In the genomic region with DNA sequence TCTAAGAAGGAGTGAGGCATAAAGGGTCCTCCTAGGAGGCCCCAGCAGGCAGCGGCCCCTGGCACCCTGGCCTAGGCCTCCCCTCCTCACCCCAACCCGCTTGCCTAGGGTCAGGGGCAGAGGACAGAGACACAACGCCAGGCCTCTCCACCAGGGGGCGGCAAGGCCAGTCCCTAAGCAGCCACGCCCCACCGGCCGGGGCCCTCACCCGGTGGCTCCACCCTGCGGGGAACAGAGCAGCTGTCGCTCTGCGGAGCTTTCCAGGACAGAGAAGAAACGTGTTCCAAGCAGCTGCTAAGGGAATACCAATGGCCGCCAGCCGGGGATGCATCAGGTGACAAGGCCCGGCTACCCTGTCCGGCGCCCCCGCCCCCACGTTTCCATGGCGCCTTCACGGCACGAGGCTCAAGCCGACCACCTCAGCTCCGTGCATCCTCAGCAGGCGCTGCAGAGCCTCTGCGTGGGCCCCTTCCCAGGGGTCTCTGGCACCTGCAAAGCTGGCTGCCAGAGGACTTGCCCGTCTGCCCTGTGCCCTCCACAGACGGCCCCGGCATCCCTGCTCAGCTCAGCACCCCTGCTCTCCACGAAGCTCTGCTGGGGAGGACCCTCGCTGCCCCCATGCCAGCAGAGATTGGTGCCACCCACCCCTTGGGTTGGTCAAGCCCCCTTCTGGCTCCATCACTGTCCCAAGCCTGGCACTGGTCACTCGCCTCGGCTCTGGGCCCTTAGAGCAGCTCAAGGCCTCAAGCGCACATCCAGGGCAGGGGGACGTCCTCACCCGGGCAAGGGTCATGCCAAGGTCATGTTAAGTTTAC, we compare ENCODE assay signal across 8 cellular contexts. TPM values are rescaled to one million over a fixed set of nuclear protein-coding genes. Genes with fewer than 3 reads are reported as not detected.
DNase-seq lines count a peak whose midpoint lies in the region; ATAC-seq and TF ChIP-seq lines count a peak whose summit lies in the region.

No MANE protein-coding gene starts in this region.

- H3K4me3 ChIP-seq in WI38 (ENCODE audit: low read depth, low read length) (0 out of 2 replicates have a peak overlapping the region, but pooled peaks have one; percentile 8), mammary epithelial cell (replicated peaks in 1 of 3; ENCODE audit: insufficient read depth in 1 of 3, low read depth in 2 of 3, low read length in 3 of 3) (no peak overlapping the region)

- H3K4me1 ChIP-seq in mammary epithelial cell (ENCODE audit: insufficient read depth, low read length) = peaks cover 38% of the 10 kb centered on the region

- ATAC-seq in HG02943 (IDR thresholded peaks at IDR 0.05; ENCODE audit: low read depth, unreplicated experiment) (peak; percentile 54), GM18519 (IDR thresholded peaks at IDR 0.05; ENCODE audit: low FRiP score, unreplicated experiment) (no peak)

- no peaks in the 10 kb centered on the region for H3K27me3 ChIP-seq in mammary epithelial cell (ENCODE audit: insufficient read depth, low read length)

- peaks cover 82% of the 10 kb centered on the region for H3K79me2 ChIP-seq in mammary epithelial cell (ENCODE audit: insufficient read depth, low read length)

- no TSS peak for BruUV-seq in mammary epithelial cell (replicated peaks; lab: Mats Ljungman, UMichigan)

- H3K36me3 Mint-ChIP-seq in immature natural killer cell = no peaks in the 10 kb centered on the region

- intact Hi-C loops in mammary epithelial cell (cut with micrococcal nuclease) = no loop called here

- peak; percentile 97 for TF ChIP-seq CTCF in WI38 (IDR thresholded peaks at IDR 0.05; ENCODE audit: low read depth, low read length)
- TF ChIP-seq CTCF in mammary epithelial cell (conservative IDR thresholded peaks at IDR 0.05 in 1 of 2, IDR thresholded peaks at IDR 0.05 in 1 of 2; ENCODE audit: extremely low read depth in 1 of 2, insufficient read depth in 1 of 2, low read depth in 1 of 2, low read length in 2 of 2) = peak; percentile 73 to 88

- H3K27ac ChIP-seq in mammary epithelial cell (ENCODE audit: insufficient read depth, low read depth, low read length) = no peak overlapping the region

- H3K9ac ChIP-seq in mammary epithelial cell (ENCODE audit: insufficient read depth, low read length) = no peak overlapping the region

- peak overlapping the region; percentile 60 for H3K4me2 ChIP-seq in mammary epithelial cell (ENCODE audit: insufficient read depth, low read depth, low read length)

- H2AFZ ChIP-seq in mammary epithelial cell (ENCODE audit: low read depth, low read length) = no peak overlapping the region

- dilution Hi-C loops in mammary epithelial cell (cut with HindIII; ENCODE audit: low sequenced_read_pairs) = loop anchor here (5.0 kb wide), 3 partner anchors 33 to 73 kb away; a partner anchor contains a TSS

- H3K4me1 Mint-ChIP-seq in immature natural killer cell = peaks cover 23 to 30% of the 10 kb centered on the region in 2 donors

- CTCF ChIA-PET in mammary epithelial cell (lab: Charles Lee; ENCODE audit: low non-redundant PET) = no interaction called here

- H3K27me3 Mint-ChIP-seq in immature natural killer cell (ENCODE audit: low read depth in 3 of 3) = peaks cover 0 to 3% (median 0%) of the 10 kb centered on the region in 3 donors

- in situ Hi-C loops in mammary epithelial cell (cut with MboI; ENCODE audit: low sequenced_read_pairs in 2 of 2) = no loop called here

- WGBS in mammary epithelial cell (ENCODE audit: low coverage, missing lambda C conversion rate) = 43% methylated on average over 22 of the region's 36 CpGs

- H3K36me3 ChIP-seq in mammary epithelial cell (ENCODE audit: insufficient read depth, low read length) = peaks cover 12% of the 10 kb centered on the region

- H4K20me1 ChIP-seq in mammary epithelial cell (ENCODE audit: insufficient read depth, low read length) = peaks cover 20% of the 10 kb centered on the region

- H3K4me3 Mint-ChIP-seq in immature natural killer cell = no peak overlapping the region

- no peaks in the 10 kb centered on the region for H3K9me3 ChIP-seq in mammary epithelial cell (replicated peaks; ENCODE audit: insufficient read depth, low read length)

- no peaks in the 10 kb centered on the region for H3K9me3 Mint-ChIP-seq in immature natural killer cell

- DNase-seq in EL (peak; percentile 76), NCI-H2171 (lab: John Stamatoyannopoulos, UW) (peak; percentile 96), mammary epithelial cell (peak; percentile 66), immature natural killer cell (peak; percentile 76 to 84 (median 82))
- peak; percentile 84 for DNase-seq in stimulated activated CD4-positive, alpha-beta T cell treated with anti-CD3 and anti-CD28 coated beads, Interleukin-12 subunit alpha, Interleukin-12 subunit beta, amount 100 ng/mL, for 4 hours

- no peak overlapping the region for H3K27ac Mint-ChIP-seq in immature natural killer cell

RNA-seq across cellular contexts. Expression of a gene that starts 5.6 kb away (rescaled TPM):
- 100 to 1,000 TPM in 1 of 2 donors, 10 to 100 TPM in 1; 31.8 to 133 TPM for total RNA-seq in mammary epithelial cell
- 45.4 TPM for polyA plus RNA-seq in mammary epithelial cell
- polyA minus RNA-seq in mammary epithelial cell = 13.2 TPM
- 10 to 100 TPM in 1 of 3 donors, 1 to 10 TPM in 2; 1.8 to 10.4 (median 2.9) TPM for polyA plus RNA-seq in immature natural killer cell

RNA-seq across cellular contexts. Expression of a gene that starts 14.3 kb away (rescaled TPM):
- total RNA-seq in mammary epithelial cell = 1 to 10 TPM in 1 of 2 donors, under 1 TPM in 1; 0.17 to 3.6 TPM
- 0.33 TPM for polyA plus RNA-seq in mammary epithelial cell
- not detected for polyA minus RNA-seq in mammary epithelial cell
- polyA plus RNA-seq in immature natural killer cell = 1 to 10 TPM; 4.6 to 6.7 (median 6.4) TPM

RNA-seq across cellular contexts. Expression of a gene that starts 15.6 kb away (rescaled TPM):
- total RNA-seq in mammary epithelial cell = 1 to 10 TPM in 1 of 2 donors, not detected in 1; 1.6 TPM
- 0.18 TPM for polyA plus RNA-seq in mammary epithelial cell
- not detected for polyA minus RNA-seq in mammary epithelial cell
- not detected for polyA plus RNA-seq in immature natural killer cell

RNA-seq across cellular contexts. Expression of a gene that starts 20.0 kb away (rescaled TPM):
- 10 to 100 TPM in 1 of 2 donors, 1 to 10 TPM in 1; 6.5 to 30.7 TPM for total RNA-seq in mammary epithelial cell
- 12.6 TPM for polyA plus RNA-seq in mammary epithelial cell
- polyA minus RNA-seq in mammary epithelial cell = 0.83 TPM
- polyA plus RNA-seq in immature natural killer cell = 10 to 100 TPM; 38.4 to 52.0 (median 40.7) TPM

RNA-seq across cellular contexts. Expression of a gene that starts 22.7 kb away (rescaled TPM):
- 10 to 100 TPM in 1 of 2 donors, 1 to 10 TPM in 1; 8.3 to 19.0 TPM for total RNA-seq in mammary epithelial cell
- polyA plus RNA-seq in mammary epithelial cell (9.5 TPM), immature natural killer cell (1 to 10 TPM in 1 of 3 donors, under 1 TPM in 1, not detected in 1; 0.54 to 1.4 TPM)
- polyA minus RNA-seq in mammary epithelial cell = 0.62 TPM
